ENCODE assay signal across 24 cellular contexts in the genomic region with DNA sequence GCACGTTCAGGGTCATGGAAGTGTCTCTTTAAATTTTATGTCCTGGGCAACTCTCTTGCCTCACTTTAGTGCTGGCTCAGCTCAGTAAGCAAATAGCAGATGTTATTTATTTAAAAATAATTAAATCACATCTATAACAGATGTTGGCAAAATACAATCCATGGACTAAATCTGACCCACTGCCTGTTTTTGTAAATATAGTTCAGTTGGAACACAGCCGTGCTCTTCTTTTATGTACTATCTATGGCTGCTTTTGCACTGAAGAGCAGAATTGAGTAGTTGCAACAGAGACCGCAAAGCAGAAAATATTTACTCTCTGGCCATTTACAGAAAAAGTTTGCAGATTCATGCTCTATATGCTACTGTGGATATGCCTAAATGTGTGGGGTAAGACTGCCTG.
DNase-seq lines count a peak whose midpoint lies in the region; ATAC-seq, FAIRE-seq and TF ChIP-seq lines count a peak whose summit lies in the region.
"Had no signal": no experiment of that assay in that cellular context is flagged by ENCODE, and none has a peak within 500 bp of the region (broad histone marks: within the 10 kb centered on the region; RNA-seq: fewer than 3 reads in every experiment).

No MANE protein-coding gene starts in this region.

- no peak for ATAC-seq in right cardiac atrium

- 79% methylated on average over 3 of the region's 3 CpGs for WGBS in right cardiac atrium

- H3K4me1 ChIP-seq in right cardiac atrium (ENCODE audit: control insufficient read depth, insufficient read depth, low read length), result no peaks in the 10 kb centered on the region
- H3K4me1 ChIP-seq: BE2C; BLaER1 treated with 17β-estradiol and CSF1 and Interleukin-3, amounts not matched to agents 10 nM and 100 nM had no signal

- DNase-seq in DMS 273 (lab: John Stamatoyannopoulos, UW; ENCODE audit: unreplicated experiment) (peak; percentile 42), DMS 273 treated with DMSO at 0.1 percent for 48 hours (lab: John Stamatoyannopoulos, UW) (no peak), epidermal melanocyte (ENCODE audit: insufficient read length, low spot score) (peak; percentile 20), fibroblast of gingiva (ENCODE audit: low read depth) (peak; percentile 87), fibroblast of villous mesenchyme (ENCODE audit: low read depth) (peak; percentile 4), RCC 7860 (ENCODE audit: low spot score) (no peak), SW 1271 (lab: John Stamatoyannopoulos, UW) (no peak), right cardiac atrium (no peak)
- DNase-seq: AML-193; BE2C; CD4-positive, alpha-beta T cell; CD8-positive, alpha-beta memory T cell; DMS153; DND-41; GM23248; H7; HCEC 1CT had no signal

- H3K4me3 ChIP-seq in fibroblast of villous mesenchyme (ENCODE audit: low read depth, low read length), result no peak overlapping the region
- no peak overlapping the region for H3K4me3 ChIP-seq in right cardiac atrium (ENCODE audit: low read length)
- H3K4me3 ChIP-seq: BLaER1 treated with 17β-estradiol and CSF1 and Interleukin-3, amounts not matched to agents 10 nM and 100 nM; GM23248 had no signal

- no peak for FAIRE-seq in RCC 7860 (lab: Jason Lieb, UNC)
- FAIRE-seq: A204.1, D721Med, G401.6, GM12892, H1 had no signal

- no peak overlapping the region for H3K27ac ChIP-seq in right cardiac atrium (ENCODE audit: low read length)
- H3K27ac ChIP-seq: 22Rv1; BLaER1 treated with 17β-estradiol and CSF1 and Interleukin-3, amounts not matched to agents 10 nM and 100 nM; GM23248 had no signal

- no peak for TF ChIP-seq CTCF in fibroblast of villous mesenchyme (IDR thresholded peaks at IDR 0.05; ENCODE audit: insufficient read depth, low read depth, low read length)

- H3K9me3 ChIP-seq in right cardiac atrium (ENCODE audit: control insufficient read depth, low read length), result no peaks in the 10 kb centered on the region

- peaks cover 2% of the 10 kb centered on the region for H3K27me3 ChIP-seq in right cardiac atrium (ENCODE audit: control insufficient read depth, insufficient read depth)
- H3K27me3 ChIP-seq: BLaER1 treated with 17β-estradiol and CSF1 and Interleukin-3, amounts not matched to agents 10 nM and 100 nM had no signal

- intact Hi-C loops in right cardiac atrium (cut with DNase I), result no loop called here

Comparison
In these comparisons a context has a peak if more than half of its experiments do, and no peak if none do; other contexts are left out.
1. DNase-seq: peak in DMS 273 (single experiment), epidermal melanocyte (single experiment), fibroblast of gingiva (single experiment) and fibroblast of villous mesenchyme (single experiment); none in DMS 273 treated with DMSO at 0.1 percent for 48 hours (single experiment), RCC 7860 (single experiment), SW 1271 (0 of 2) and right cardiac atrium (0 of 3).